27 cellular contexts compared by ENCODE assay signal in the genomic region with DNA sequence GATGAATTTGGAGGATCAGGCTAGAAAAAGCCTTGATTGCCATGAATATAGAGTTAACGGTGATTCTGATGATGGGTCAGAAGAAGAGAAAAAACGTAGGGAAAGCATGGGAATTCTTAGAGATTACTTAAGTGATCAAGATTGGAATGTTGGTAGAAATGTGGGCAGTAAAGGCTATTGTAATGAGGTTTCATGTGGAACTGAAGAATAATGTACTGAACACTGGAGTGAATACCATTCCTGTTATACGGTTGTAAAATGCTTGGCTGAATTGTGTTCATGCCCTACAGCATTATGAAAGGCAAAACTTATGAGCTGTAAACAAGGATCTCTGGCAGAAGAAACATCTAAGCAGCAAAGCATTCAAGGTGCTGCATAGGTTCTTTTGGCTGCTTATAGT.
"Had no signal": no experiment of that assay in that cellular context is flagged by ENCODE, and none has a peak within 500 bp of the region (broad histone marks: within the 10 kb centered on the region; RNA-seq: fewer than 3 reads in every experiment).

No MANE protein-coding gene starts in this region.

- ATAC-seq: Right ventricle myocardium inferior, T-cell had no signal

- FAIRE-seq: TTC549 had no signal

- H3K27me3 Mint-ChIP-seq: activated CD4-positive, alpha-beta T cell treated with anti-CD3 and anti-CD28 coated beads, Interleukin-2, amount 10 ng/mL, durations not matched to agents 24 days and 14 days; activated naive CD8-positive, alpha-beta T cell treated with anti-CD3 and anti-CD28 coated beads, Interleukin-2, amount 10 ng/mL, durations not matched to agents 7 days and 5 days; T-cell had no signal

- H3K4me3 ChIP-seq: SK-N-MC had no signal

- H3K27ac Mint-ChIP-seq: activated B cell treated with CpG ODN at 0.5 μM for 24 hours; activated CD4-positive, alpha-beta T cell treated with anti-CD3 and anti-CD28 coated beads, Interleukin-2, amount 10 ng/mL, durations not matched to agents 24 days and 14 days; activated naive CD8-positive, alpha-beta T cell treated with anti-CD3 and anti-CD28 coated beads, Interleukin-2, amount 10 ng/mL, durations not matched to agents 7 days and 5 days; activated T-helper 2 cell treated with anti-CD3 and anti-CD28 coated beads, Interferon-gamma antibody, Interleukin-2, Interleukin-4, amounts not matched to agents 10 μg/mL and 5 μg/mL and 100 μg/mL, durations not matched to agents 14 hours and 24 hours and 36 hours; T-cell had no signal

- H3K4me1 Mint-ChIP-seq: activated CD4-positive, alpha-beta T cell treated with anti-CD3 and anti-CD28 coated beads, Interleukin-2, amount 10 ng/mL, durations not matched to agents 24 days and 14 days; activated naive CD8-positive, alpha-beta T cell treated with anti-CD3 and anti-CD28 coated beads, Interleukin-2, amount 10 ng/mL, durations not matched to agents 7 days and 5 days; T-cell had no signal

- H3K4me3 Mint-ChIP-seq: activated B cell treated with CpG ODN at 0.5 μM for 24 hours; activated CD4-positive, alpha-beta T cell treated with anti-CD3 and anti-CD28 coated beads, Interleukin-2, amount 10 ng/mL, durations not matched to agents 24 days and 14 days; activated naive CD8-positive, alpha-beta T cell treated with anti-CD3 and anti-CD28 coated beads, Interleukin-2, amount 10 ng/mL, durations not matched to agents 7 days and 5 days; T-cell had no signal

- H3K36me3 Mint-ChIP-seq: T-cell had no signal

- DNase-seq: activated B cell treated with CpG ODN at 0.5 μM for 24 hours; activated CD4-positive, alpha-beta T cell treated with anti-CD3 and anti-CD28 coated beads for 1 hour; activated CD4-positive, alpha-beta T cell treated with anti-CD3 and anti-CD28 coated beads, Interleukin-2, amount 50 U/mL, for 48 hours; activated CD8-positive, alpha-beta memory T cell treated with anti-CD3 and anti-CD28 coated beads for 24 hours; activated naive CD4-positive, alpha-beta T cell treated with anti-CD3 and anti-CD28 coated beads, Interleukin-2, amount 50 U/mL, for 16 hours; activated naive CD8-positive, alpha-beta T cell treated with anti-CD3 and anti-CD28 coated beads, Interleukin-2, amount 10 ng/mL, durations not matched to agents 7 days and 5 days; activated T-cell treated with anti-CD3 and anti-CD28 coated beads for 4 hours; activated T-cell treated with anti-CD3 and anti-CD28 coated beads, Interleukin-2, amount 50 U/mL, for 48 hours; amniotic stem cell; MM.1S; NCI-H1105; NCI-H1436; NCI-H1694 treated with DMSO at 0.1 percent for 48 hours; NCI-H2029 treated with DMSO at 0.1 percent for 48 hours; NCI-H345; NCI-H510A; NCI-H526 treated with DMSO at 0.1 percent for 48 hours; NCI-H82; RPMI8226; T-cell; T-helper 2 cell; T1000 had no signal
